8 cellular contexts compared by ENCODE assay signal in the genomic region with DNA sequence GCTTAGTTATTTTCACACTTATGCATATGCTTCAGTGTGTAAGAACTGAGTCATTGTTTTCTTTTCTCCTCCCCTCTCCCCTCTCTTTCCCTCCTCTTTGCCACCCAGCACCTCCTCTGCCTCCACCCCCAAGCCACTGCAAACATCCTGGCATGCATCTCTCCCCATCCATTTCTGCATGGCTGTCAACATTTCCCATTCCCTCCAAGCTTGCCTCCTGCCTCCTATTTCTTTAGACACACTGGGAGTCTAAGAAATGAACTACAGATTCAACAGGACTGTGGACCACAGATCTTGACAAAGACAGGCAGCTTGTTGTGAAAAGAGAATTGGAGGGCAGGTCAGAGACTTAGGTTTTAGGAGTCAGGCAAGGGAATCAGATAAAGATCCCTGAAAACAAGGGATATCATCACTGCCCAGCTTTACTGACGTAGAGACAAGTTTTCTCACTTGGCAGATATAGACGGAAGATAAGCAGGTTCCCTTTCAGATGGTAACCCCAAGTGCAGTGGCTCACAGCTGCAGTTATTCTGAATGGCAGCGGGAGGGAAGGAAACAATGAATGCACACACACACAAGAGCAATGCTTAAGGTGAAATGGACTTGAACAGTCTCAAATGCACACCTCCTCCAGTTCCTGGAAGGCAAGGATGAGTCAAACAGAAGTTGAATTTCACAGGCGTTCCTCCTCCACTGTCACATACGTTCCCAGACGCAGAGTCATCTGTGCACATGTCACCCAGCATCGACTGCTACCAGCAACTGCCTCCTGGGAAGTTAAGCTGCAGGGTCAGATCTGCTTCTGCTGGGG. TPM values are rescaled to one million over a fixed set of nuclear protein-coding genes. Genes with fewer than 3 reads are reported as not detected.
A peak's percentile ranks its signal among the peaks of the same experiment; 100 is the strongest.
DNase-seq lines count a peak whose midpoint lies in the region; ATAC-seq and TF ChIP-seq lines count a peak whose summit lies in the region.

No MANE protein-coding gene starts in this region.

- H3K9me3 ChIP-seq in SK-N-SH (no peaks in the 10 kb centered on the region), smooth muscle cell (replicated peaks; ENCODE audit: low read depth) (no peaks in the 10 kb centered on the region)

- H3F3A ChIP-seq in SK-N-SH (replicated peaks; ENCODE audit: insufficient read depth) (peaks cover 30% of the 10 kb centered on the region), smooth muscle cell (ENCODE audit: low read depth) (peaks cover 21% of the 10 kb centered on the region)

- H4K20me1 ChIP-seq in SK-N-SH (ENCODE audit: insufficient read depth) (no peaks in the 10 kb centered on the region), smooth muscle cell (ENCODE audit: low read depth) (no peaks in the 10 kb centered on the region)

- peaks cover 22% of the 10 kb centered on the region for H3K4me1 Mint-ChIP-seq in central memory CD8-positive, alpha-beta T cell

- H3K4me1 ChIP-seq in SK-N-SH (ENCODE audit: control insufficient read depth in 1 of 2, insufficient read depth in 2 of 2, low read depth in 1 of 2, low read length in 1 of 2) (peaks cover 24 to 38% of the 10 kb centered on the region in 2 experiments), smooth muscle cell (ENCODE audit: low read depth) (peaks cover 9% of the 10 kb centered on the region)

- peak in 1 of 2 experiments; percentile 84; a peak in 1 of 4 replicates for TF ChIP-seq EP300 in SK-N-SH (IDR thresholded peaks at IDR 0.05; ENCODE audit: borderline replicate concordance in 1 of 2, low read depth in 1 of 2, low read length in 1 of 2)

- no peaks in the 10 kb centered on the region for H3K9me3 Mint-ChIP-seq in central memory CD8-positive, alpha-beta T cell

- H3K27ac ChIP-seq in SK-N-SH (ENCODE audit: low read depth in 2 of 2, low read length in 1 of 2) (peak overlapping the region; percentile 53 to 94; a peak in 3 of 4 replicates), smooth muscle cell (ENCODE audit: low read depth) (peak overlapping the region; percentile 99)

- no peaks in the 10 kb centered on the region for H3K27me3 Mint-ChIP-seq in central memory CD8-positive, alpha-beta T cell

- POLR2A ChIA-PET in SK-N-SH (lab: Yijun Ruan, JAX): no interaction called here

- H3K36me3 ChIP-seq in SK-N-SH (replicated peaks in 1 of 2; ENCODE audit: control insufficient read depth in 1 of 2, insufficient read depth in 2 of 2, low read length in 1 of 2): no peaks in the 10 kb centered on the region
- H3K36me3 ChIP-seq in smooth muscle cell (ENCODE audit: low read depth): no peaks in the 10 kb centered on the region

- WGBS in SK-N-SH (ENCODE audit: low lambda C conversion rate): 3% methylated on average over 7 of the region's 7 CpGs
- WGBS in smooth muscle cell (ENCODE audit: low lambda C conversion rate): 12% methylated on average over 7 of the region's 7 CpGs

- ATAC-seq in central memory CD8-positive, alpha-beta T cell (replicated peaks; ENCODE audit: extremely low read depth, poor library complexity, severe bottlenecking): peak; percentile 36
- no peak for ATAC-seq in GM21360 (IDR thresholded peaks at IDR 0.05; ENCODE audit: unreplicated experiment)
- no peak for ATAC-seq in GM19395 (IDR thresholded peaks at IDR 0.05; ENCODE audit: unreplicated experiment)

- peak overlapping the region in 1 of 2 experiments; percentile 33; a peak in 2 of 4 replicates for H3K4me3 ChIP-seq in SK-N-SH (ENCODE audit: low read depth in 2 of 2, low read length in 1 of 2)
- H3K4me3 ChIP-seq in smooth muscle cell: no peak overlapping the region

- TF ChIP-seq CTCF in SK-N-SH (IDR thresholded peaks at IDR 0.05) (no peak), smooth muscle cell (IDR thresholded peaks at IDR 0.05; ENCODE audit: borderline replicate concordance, insufficient read depth, poor library complexity, severe bottlenecking) (no peak)

- no peaks in the 10 kb centered on the region for H3K27me3 ChIP-seq in SK-N-SH (ENCODE audit: insufficient read depth)
- no peaks in the 10 kb centered on the region for H3K27me3 ChIP-seq in smooth muscle cell (ENCODE audit: low read depth)

- H3K9ac ChIP-seq in SK-N-SH (peak overlapping the region; percentile 62; the same call in 1 of the 2 replicates), smooth muscle cell (ENCODE audit: low read depth) (peak overlapping the region; percentile 89)

- DNase-seq in GM03348 (ENCODE audit: low spot score): peak; percentile 63
- DNase-seq in SK-N-SH: no peak
- no peak for DNase-seq in central memory CD8-positive, alpha-beta T cell (ENCODE audit: low spot score in 2 of 2)
- DNase-seq in smooth muscle cell (lab: John Stamatoyannopoulos, UW; ENCODE audit: unreplicated experiment): peak; percentile 7
- DNase-seq in NCI-H1105 treated with DMSO at 0.1 percent for 48 hours (lab: John Stamatoyannopoulos, UW): no peak
- no peak for DNase-seq in UCSD-AML1 (lab: John Stamatoyannopoulos, UW; ENCODE audit: unreplicated experiment)

- no peak overlapping the region for H3K4me3 Mint-ChIP-seq in central memory CD8-positive, alpha-beta T cell

- no peak for TF ChIP-seq RAD21 in SK-N-SH (IDR thresholded peaks at IDR 0.05; ENCODE audit: low read length)

- H3K27ac Mint-ChIP-seq in central memory CD8-positive, alpha-beta T cell (ENCODE audit: low read depth): peak overlapping the region; percentile 3

- H2AFZ ChIP-seq in SK-N-SH (ENCODE audit: low read depth): peak overlapping the region; percentile 25; the same call in 1 of the 2 replicates
- no peak overlapping the region for H2AFZ ChIP-seq in smooth muscle cell (ENCODE audit: low read depth)

- H3K9me2 ChIP-seq in SK-N-SH: no peaks in the 10 kb centered on the region

- H3K4me2 ChIP-seq in SK-N-SH: peak overlapping the region; percentile 76
- peak overlapping the region; percentile 74 for H3K4me2 ChIP-seq in smooth muscle cell

- H3K79me2 ChIP-seq in SK-N-SH (ENCODE audit: insufficient read depth): no peaks in the 10 kb centered on the region
- no peaks in the 10 kb centered on the region for H3K79me2 ChIP-seq in smooth muscle cell (ENCODE audit: low read depth)

- CTCF ChIA-PET in SK-N-SH (lab: Yijun Ruan, JAX): interaction anchor here (0.7 to 1.4 kb wide), 5 partner anchors 10 to 289 kb away, joined by 3 to 4 read pairs (median 3); no protein-coding TSS in a partner anchor

- H3K36me3 Mint-ChIP-seq in central memory CD8-positive, alpha-beta T cell (ENCODE audit: insufficient read depth): no peaks in the 10 kb centered on the region

TF ChIP-seq in SK-N-SH, 30 proteins besides CTCF, POLR2A, EP300 and RAD21 (continues in another document):
- TF ChIP-seq EZH2phosphoT487 (IDR thresholded peaks at IDR 0.05; ENCODE audit: borderline replicate concordance, low read depth): no peak
- no peak for TF ChIP-seq GABPA (IDR thresholded peaks at IDR 0.05; ENCODE audit: low read depth)
- TF ChIP-seq FOXM1 (IDR thresholded peaks at IDR 0.05; ENCODE audit: low read depth): no peak
- TF ChIP-seq MXI1 (IDR thresholded peaks at IDR 0.05; ENCODE audit: low read depth, low read length): no peak
- no peak for TF ChIP-seq RCOR1 (IDR thresholded peaks at IDR 0.05; ENCODE audit: low read length)
- TF ChIP-seq FOSL2 (IDR thresholded peaks at IDR 0.05; ENCODE audit: borderline replicate concordance, low read depth): peak; percentile 91; the same call in 1 of the 2 replicates
- no peak for TF ChIP-seq CHD2 (IDR thresholded peaks at IDR 0.05; ENCODE audit: low read length, partially characterized antibody)
- TF ChIP-seq TEAD4 (IDR thresholded peaks at IDR 0.05; ENCODE audit: borderline replicate concordance, insufficient read depth): peak; percentile 81; the same call in 1 of the 2 replicates
- TF ChIP-seq TCF12 (IDR thresholded peaks at IDR 0.05): peak; percentile 84
- TF ChIP-seq ZBTB33 (IDR thresholded peaks at IDR 0.05; ENCODE audit: borderline replicate concordance, low read depth): no peak
- no peak for TF ChIP-seq GATA2 (CRISPR knock-in tag; IDR thresholded peaks at IDR 0.05)
- TF ChIP-seq YY1 (IDR thresholded peaks at IDR 0.05; ENCODE audit: low read depth): no peak
- TF ChIP-seq FOXJ3 (CRISPR knock-in tag; IDR thresholded peaks at IDR 0.05): no peak
- TF ChIP-seq MAX (IDR thresholded peaks at IDR 0.05; ENCODE audit: low read depth): peak; percentile 81
- peak; percentile 77 for TF ChIP-seq JUND (IDR thresholded peaks at IDR 0.05)

RNA-seq across cellular contexts. Expression of gene HIVEP3, which starts 56.1 kb away (rescaled TPM):
- polyA plus RNA-seq in SK-N-SH (2012; rRNA removed) (6.2 and 6.4 TPM in 2 replicates), smooth muscle cell (6.4 and 7.2 TPM in 2 replicates)
- polyA plus RNA-seq in SK-N-SH (2012; cell fraction: cytosol; rRNA removed): 6.9 and 7.3 TPM in 2 replicates
- 5.7 and 9.3 TPM in 2 replicates for polyA plus RNA-seq in SK-N-SH (2012; cell fraction: nucleus; rRNA removed)
- total RNA-seq in smooth muscle cell: 1.5 and 2.1 TPM in 2 replicates

Comparison
In these comparisons a context has a peak if more than half of its experiments do, and no peak if none do; other contexts are left out.
1. DNase-seq: peak in GM03348 (single experiment) and smooth muscle cell (single experiment); none in SK-N-SH (single experiment), central memory CD8-positive, alpha-beta T cell (0 of 2), NCI-H1105 treated with DMSO at 0.1 percent for 48 hours (single experiment) and UCSD-AML1 (single experiment).